Comparison of ENCODE assay signal across 22 cellular contexts in the genomic region with DNA sequence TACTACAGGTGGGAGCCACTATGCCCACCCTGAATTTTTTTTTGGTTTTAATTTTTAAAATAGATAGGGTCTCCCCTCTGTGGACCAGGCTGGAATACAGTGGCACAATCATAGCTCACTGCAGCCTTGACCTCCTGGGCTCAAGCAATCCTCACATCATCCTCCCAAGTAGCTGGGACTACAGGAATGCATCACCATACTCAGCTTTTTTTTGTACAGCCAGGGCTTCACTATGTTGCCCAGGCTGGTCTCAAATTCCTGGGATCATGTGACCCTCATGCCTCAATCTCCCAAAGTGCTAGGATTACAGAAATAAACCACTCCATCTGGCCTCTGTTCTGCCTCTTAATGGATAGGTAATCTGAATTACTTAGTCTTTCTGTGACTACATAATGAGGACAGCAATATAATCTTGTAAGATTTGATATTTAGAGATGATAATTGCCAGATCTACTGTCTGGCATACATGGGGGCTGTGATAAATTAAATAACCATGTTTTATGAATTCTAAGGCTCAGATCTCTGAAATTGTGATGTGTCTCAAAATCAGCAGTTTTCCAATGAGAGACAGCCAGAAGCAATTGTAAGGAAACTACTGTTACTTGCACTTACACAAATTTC. TPM values are rescaled to one million over a fixed set of nuclear protein-coding genes. Genes with fewer than 3 reads are reported as not detected.
DNase-seq lines count a peak whose midpoint lies in the region; ATAC-seq, FAIRE-seq and TF ChIP-seq lines count a peak whose summit lies in the region.
"Had no signal": no experiment of that assay in that cellular context is flagged by ENCODE, and none has a peak within 500 bp of the region (broad histone marks: within the 10 kb centered on the region; RNA-seq: fewer than 3 reads in every experiment).

No MANE protein-coding gene starts in this region.

- TF ChIP-seq EP300 in K562 (IDR thresholded peaks at IDR 0.05; ENCODE audit: low read length): no peak

- TF ChIP-seq RAD21 in IMR-90 (IDR thresholded peaks at IDR 0.05; ENCODE audit: low read length): no peak
- TF ChIP-seq RAD21 in K562 (CRISPR knock-in tag; conservative IDR thresholded peaks at IDR 0.05 in 1 of 2, IDR thresholded peaks at IDR 0.05 in 1 of 2): no peak

- H2AK5ac ChIP-seq in IMR-90 (ENCODE audit: low read depth, low read length): no peak overlapping the region

- H3K9me3 Mint-ChIP-seq in activated naive CD4-positive, alpha-beta T cell treated with anti-CD3 and anti-CD28 coated beads, Interleukin-2, amount 50 U/mL, for 24 hours: no peaks in the 10 kb centered on the region
- H3K9me3 Mint-ChIP-seq in stimulated activated effector memory CD8-positive, alpha-beta T cell treated with anti-CD3 and anti-CD28 coated beads, Interleukin-12 subunit alpha, Interleukin-12 subunit beta, amount 100 ng/mL, for 72 hours: no peaks in the 10 kb centered on the region

- H3K4me3 ChIP-seq in IMR-90 (ENCODE audit: insufficient read depth, low read depth, low read length) (no peak overlapping the region), K562 (no peak overlapping the region)
- H3K4me3 ChIP-seq: esophagus muscularis mucosa, Peyer's patch, sigmoid colon, suprapubic skin had no signal

- H2AK9ac ChIP-seq in IMR-90 (replicated peaks; ENCODE audit: low read depth, low read length, poor library complexity): no peak overlapping the region

- no peak overlapping the region for H3K4ac ChIP-seq in IMR-90 (ENCODE audit: low read depth, low read length)

- BruUV-seq in IMR-90 (replicated peaks; lab: Mats Ljungman, UMichigan) (no TSS peak), K562 (replicated peaks; lab: Mats Ljungman, UMichigan) (no TSS peak)

- H4K20me1 ChIP-seq in IMR-90 (ENCODE audit: insufficient read depth, low read length): peaks cover 69% of the 10 kb centered on the region
- peaks cover 4% of the 10 kb centered on the region; the same call in 1 of the 2 replicates for H4K20me1 ChIP-seq in K562 (replicated peaks; ENCODE audit: control insufficient read depth, insufficient read depth, low read length)

- H2BK20ac ChIP-seq in IMR-90 (ENCODE audit: low read depth, low read length): no peak overlapping the region

- intact Hi-C loops in IMR-90 (cut with micrococcal nuclease) (no loop called here), K562 (cut with micrococcal nuclease) (no loop called here)

- H3K18ac ChIP-seq in IMR-90 (ENCODE audit: low read depth, low read length): no peak overlapping the region

- H3K27ac ChIP-seq in IMR-90 (ENCODE audit: insufficient read depth, low read length) (no peak overlapping the region), K562 (ENCODE audit: extremely low read depth, low read depth, low read length) (no peak overlapping the region), foreskin keratinocyte (no peak overlapping the region)
- H3K27ac ChIP-seq: esophagus muscularis mucosa, Peyer's patch, sigmoid colon, suprapubic skin had no signal

- H3K56ac ChIP-seq in IMR-90 (ENCODE audit: extremely low read depth, insufficient read depth, low read length): no peak overlapping the region

- peak overlapping the region; percentile 30 for H3K27ac Mint-ChIP-seq in activated naive CD4-positive, alpha-beta T cell treated with anti-CD3 and anti-CD28 coated beads, Interleukin-2, amount 50 U/mL, for 24 hours
- peak overlapping the region; percentile 26 for H3K27ac Mint-ChIP-seq in stimulated activated effector memory CD8-positive, alpha-beta T cell treated with anti-CD3 and anti-CD28 coated beads, Interleukin-12 subunit alpha, Interleukin-12 subunit beta, amount 100 ng/mL, for 72 hours

- H2BK120ac ChIP-seq in IMR-90 (ENCODE audit: low read depth, low read length): no peak overlapping the region

- H3K9me1 ChIP-seq in IMR-90 (ENCODE audit: insufficient read depth, low read length) (peaks cover 17% of the 10 kb centered on the region), K562 (ENCODE audit: control insufficient read depth, insufficient read depth, low read length) (no peaks in the 10 kb centered on the region)

- no peak overlapping the region for H4K5ac ChIP-seq in IMR-90 (ENCODE audit: low read depth, low read length)

- H3K4me1 ChIP-seq in IMR-90 (ENCODE audit: control insufficient read depth, insufficient read depth, low read length): peaks cover 5% of the 10 kb centered on the region
- H3K4me1 ChIP-seq in K562 (replicated peaks in 1 of 2; ENCODE audit: control insufficient read depth in 2 of 2, insufficient read depth in 2 of 2, low read length in 2 of 2): no peaks in the 10 kb centered on the region; a peak in 1 of 5 replicates
- H3K4me1 ChIP-seq in foreskin keratinocyte: no peaks in the 10 kb centered on the region

- dilution Hi-C loops in IMR-90 (cut with HindIII; ENCODE audit: low sequenced_read_pairs, unreplicated experiment): no loop called here

- TF ChIP-seq CTCF in IMR-90 (conservative IDR thresholded peaks at IDR 0.05; ENCODE audit: low read depth, low read length): no peak
- TF ChIP-seq CTCF in K562 (IDR thresholded peaks at IDR 0.05 in 2 of 3, conservative IDR thresholded peaks at IDR 0.05 in 1 of 3; ENCODE audit: insufficient read depth in 2 of 3, low read depth in 1 of 3, low read length in 3 of 3): no peak
- no peak for TF ChIP-seq CTCF in foreskin keratinocyte (conservative IDR thresholded peaks at IDR 0.05)

- H2BK5ac ChIP-seq in IMR-90 (ENCODE audit: low read depth, low read length, poor library complexity, severe bottlenecking): no peak overlapping the region

- no peak overlapping the region for H2BK15ac ChIP-seq in IMR-90 (ENCODE audit: low read depth, low read length)

- H2AFZ ChIP-seq in IMR-90 (replicated peaks; ENCODE audit: low read length, poor library complexity) (no peak overlapping the region), K562 (ENCODE audit: low read depth, low read length) (no peak overlapping the region)

- FAIRE-seq in K562 (lab: Jason Lieb, UNC): no peak
- FAIRE-seq: astrocyte had no signal

- peak; percentile 69 for ATAC-seq in IMR-90 (ENCODE audit: low read depth)
- no peak for ATAC-seq in K562
- no peak for ATAC-seq in stimulated activated effector memory CD8-positive, alpha-beta T cell treated with anti-CD3 and anti-CD28 coated beads, Interleukin-12 subunit alpha, Interleukin-12 subunit beta, amount 100 ng/mL, for 72 hours
- no peak for ATAC-seq in foreskin keratinocyte
- ATAC-seq: activated CD4-positive, CD25-positive, alpha-beta regulatory T cell treated with anti-CD3 and anti-CD28 coated beads, Interleukin-2, amount 50 U/mL, for 24 hours had no signal

- H3K9ac ChIP-seq in IMR-90 (ENCODE audit: low read depth, low read length) (no peak overlapping the region), K562 (ENCODE audit: insufficient read depth in 1 of 2, low read depth in 2 of 2, low read length in 2 of 2) (no peak overlapping the region)

- no peak overlapping the region for H3K14ac ChIP-seq in IMR-90 (replicated peaks; ENCODE audit: low read depth, low read length)

- H3K23ac ChIP-seq in IMR-90 (ENCODE audit: low read depth, low read length): 0 out of 2 replicates have a peak overlapping the region, but pooled peaks have one; percentile 15

- H3K79me2 ChIP-seq in K562 (ENCODE audit: control insufficient read depth, insufficient read depth, low read length): peaks cover 93% of the 10 kb centered on the region

- H3K36me3 ChIP-seq in IMR-90 (ENCODE audit: control insufficient read depth, insufficient read depth, low read length): no peaks in the 10 kb centered on the region
- H3K36me3 ChIP-seq in K562 (ENCODE audit: control insufficient read depth, insufficient read depth, low read length): peaks cover 24% of the 10 kb centered on the region; the same call in 2 of the 3 replicates
- H3K36me3 ChIP-seq: Peyer's patch, sigmoid colon, suprapubic skin had no signal

- POLR2A ChIA-PET in IMR-90 (lab: Charles Lee; ENCODE audit: unreplicated experiment) (no interaction called here), K562 (lab: Yijun Ruan, JAX) (interaction anchor here (0.6 kb wide), 1 partner anchor 34 kb away, joined by 3 read pairs; no protein-coding TSS in a partner anchor)

- no peak overlapping the region for H3K4me3 Mint-ChIP-seq in activated naive CD4-positive, alpha-beta T cell treated with anti-CD3 and anti-CD28 coated beads, Interleukin-2, amount 50 U/mL, for 24 hours
- H3K4me3 Mint-ChIP-seq in stimulated activated effector memory CD8-positive, alpha-beta T cell treated with anti-CD3 and anti-CD28 coated beads, Interleukin-12 subunit alpha, Interleukin-12 subunit beta, amount 100 ng/mL, for 72 hours: no peak overlapping the region

- TF ChIP-seq POLR2A in IMR-90 (IDR thresholded peaks at IDR 0.05; ENCODE audit: low read depth, low read length) (no peak), K562 (conservative IDR thresholded peaks at IDR 0.05) (no peak)

- H3K4me2 ChIP-seq in IMR-90 (ENCODE audit: low read depth, low read length) (no peak overlapping the region), K562 (ENCODE audit: insufficient read depth, low read length) (no peak overlapping the region)

- no peaks in the 10 kb centered on the region for H3K27me3 Mint-ChIP-seq in activated naive CD4-positive, alpha-beta T cell treated with anti-CD3 and anti-CD28 coated beads, Interleukin-2, amount 50 U/mL, for 24 hours

- H4K91ac ChIP-seq in IMR-90 (ENCODE audit: insufficient read depth, low read depth, low read length): no peak overlapping the region

- peaks cover 62% of the 10 kb centered on the region for H3K4me1 Mint-ChIP-seq in activated naive CD4-positive, alpha-beta T cell treated with anti-CD3 and anti-CD28 coated beads, Interleukin-2, amount 50 U/mL, for 24 hours
- peaks cover 55% of the 10 kb centered on the region for H3K4me1 Mint-ChIP-seq in stimulated activated effector memory CD8-positive, alpha-beta T cell treated with anti-CD3 and anti-CD28 coated beads, Interleukin-12 subunit alpha, Interleukin-12 subunit beta, amount 100 ng/mL, for 72 hours

- H3K36me3 Mint-ChIP-seq in activated naive CD4-positive, alpha-beta T cell treated with anti-CD3 and anti-CD28 coated beads, Interleukin-2, amount 50 U/mL, for 24 hours: peaks cover 4% of the 10 kb centered on the region
- H3K36me3 Mint-ChIP-seq in stimulated activated effector memory CD8-positive, alpha-beta T cell treated with anti-CD3 and anti-CD28 coated beads, Interleukin-12 subunit alpha, Interleukin-12 subunit beta, amount 100 ng/mL, for 72 hours: peaks cover 56% of the 10 kb centered on the region

- in situ Hi-C loops in IMR-90 (cut with MboI; ENCODE audit: low sequenced_read_pairs): no loop called here
- in situ Hi-C loops in K562 (cut with MboI): no loop called here

- H3K9me3 ChIP-seq in IMR-90 (ENCODE audit: control insufficient read depth, insufficient read depth, low read length) (no peaks in the 10 kb centered on the region), K562 (replicated peaks; ENCODE audit: control insufficient read depth, insufficient read depth, low read depth, low read length) (no peaks in the 10 kb centered on the region)
- H3K9me3 ChIP-seq: esophagus muscularis mucosa, Peyer's patch, sigmoid colon, suprapubic skin had no signal

- peaks cover 20 to 82% of the 10 kb centered on the region in 2 experiments for H3K79me1 ChIP-seq in IMR-90 (ENCODE audit: low read depth in 1 of 2, low read length in 2 of 2)

- no peak overlapping the region for H4K8ac ChIP-seq in IMR-90 (ENCODE audit: low read depth in 2 of 2, low read length in 2 of 2)

- no peaks in the 10 kb centered on the region for H3K27me3 ChIP-seq in IMR-90 (ENCODE audit: control insufficient read depth, insufficient read depth, low read length)
- H3K27me3 ChIP-seq in K562 (ENCODE audit: control insufficient read depth in 2 of 2, insufficient read depth in 2 of 2, low read length in 2 of 2): no peaks in the 10 kb centered on the region
- H3K27me3 ChIP-seq in foreskin keratinocyte: no peaks in the 10 kb centered on the region
- H3K27me3 ChIP-seq: esophagus muscularis mucosa, Peyer's patch, sigmoid colon, suprapubic skin had no signal

- no peak for DNase-seq in activated naive CD4-positive, alpha-beta T cell treated with Interleukin-2 at 50 U/mL for 16 hours
- DNase-seq in IMR-90 (peak; percentile 19), K562 (ENCODE audit: extremely low read depth in 1 of 4, low spot score in 3 of 4) (no peak), foreskin keratinocyte (no peak), GOT3 (lab: John Stamatoyannopoulos, UW) (no peak), foreskin melanocyte (no peak)
- DNase-seq in stimulated activated effector memory CD8-positive, alpha-beta T cell treated with anti-CD3 and anti-CD28 coated beads, Interleukin-12 subunit alpha, Interleukin-12 subunit beta, amount 100 ng/mL, for 72 hours (ENCODE audit: low spot score in 2 of 2): no peak
- DNase-seq: activated gamma-delta T cell; DMS79 treated with DMSO at 0.1 percent for 48 hours; effector memory CD4-positive, alpha-beta T cell; NCI-H1092; NCI-H2029 treated with DMSO at 0.1 percent for 48 hours; NCI-H446 treated with DMSO at 0.1 percent for 48 hours; Peyer's patch; posterior cingulate gyrus; sigmoid colon; T-helper 9 cell had no signal

- CTCF ChIA-PET in IMR-90 (lab: Yijun Ruan, JAX): no interaction called here
- CTCF ChIA-PET in K562 (lab: Yijun Ruan, JAX; ENCODE audit: low intra/inter-chr PET ratio): no interaction called here

RNA-seq across cellular contexts. Expression of a gene that starts 26.7 kb away (rescaled TPM):
- 33.5 and 53.0 TPM in 2 replicates for total RNA-seq in IMR-90 (2012; rRNA removed)
- 12.3 and 16.3 TPM in 2 replicates for polyA plus RNA-seq in IMR-90 (2012; rRNA removed)
- polyA plus RNA-seq in IMR-90 (2012; cell fraction: cytosol; rRNA removed): 2.4 and 4.1 TPM in 2 replicates
- 3.2 and 17.5 TPM in 2 replicates for polyA plus RNA-seq in IMR-90 (2012; cell fraction: nucleus; rRNA removed; ENCODE audit: low replicate concordance)
- total RNA-seq in K562 (2011; cell fraction: chromatin; rRNA removed; ENCODE audit: low replicate concordance): 140 and 293 TPM in 2 replicates
- total RNA-seq in K562 (2011; cell fraction: nucleolus; rRNA removed): 64.2 and 82.5 TPM in 2 replicates
- total RNA-seq in K562 (2011; cell fraction: nucleoplasm; rRNA removed): 142 and 155 TPM in 2 replicates
- 50.9 and 53.8 TPM in 2 replicates for total RNA-seq in K562 (2014; rRNA removed)
- total RNA-seq in K562 (2014; rRNA removed; fragmentation: Illumina TruSeq; extraction: Trizol): 85.4 and 93.5 TPM in 2 replicates
- total RNA-seq in K562 (2015; rRNA removed; fragmentation: Illumina TruSeq; extraction: Trizol): 77.5 and 83.7 TPM in 2 replicates
- 77.9 and 80.6 TPM in 2 replicates for total RNA-seq in K562 (2021)
- 53.9 and 76.8 TPM in 2 replicates for polyA plus RNA-seq in K562 (2011; rRNA removed)
- polyA plus RNA-seq in K562 (2011; cell fraction: cytosol; rRNA removed): 13.1 and 21.1 TPM in 2 replicates
- 28.7 and 37.1 TPM in 2 replicates for polyA plus RNA-seq in K562 (2011; cell fraction: nucleus; rRNA removed)
- polyA plus RNA-seq in K562 (2012): 44.8 and 47.1 TPM in 2 replicates
- 58.8 and 70.0 TPM in 2 replicates for polyA plus RNA-seq in K562 (2014; fragmentation: Illumina TruSeq; extraction: Trizol)
- polyA plus RNA-seq in K562 (2014; fragmentation: Nextera tagmentation; extraction: Ambion mirVana): 10 to 100 TPM; 16.4 to 20.6 TPM
- polyA plus RNA-seq in K562 (2014; rRNA removed): 37.5 and 42.7 TPM in 2 replicates
- 181 and 192 TPM in 2 replicates for polyA minus RNA-seq in K562 (2011; rRNA and poly(A)+ RNA removed)
- polyA minus RNA-seq in K562 (2011; cell fraction: cytosol; rRNA and poly(A)+ RNA removed): 91.7 and 144 TPM in 2 replicates
- 66.8 and 92.1 TPM in 2 replicates for polyA minus RNA-seq in K562 (2011; cell fraction: nucleus; rRNA and poly(A)+ RNA removed)
- total RNA-seq in foreskin keratinocyte: 75.5 and 77.2 TPM in 2 replicates
- 15.1 and 18.3 TPM in 2 replicates for polyA plus RNA-seq in foreskin keratinocyte
